33 cellular contexts compared by ENCODE assay signal in the genomic region with DNA sequence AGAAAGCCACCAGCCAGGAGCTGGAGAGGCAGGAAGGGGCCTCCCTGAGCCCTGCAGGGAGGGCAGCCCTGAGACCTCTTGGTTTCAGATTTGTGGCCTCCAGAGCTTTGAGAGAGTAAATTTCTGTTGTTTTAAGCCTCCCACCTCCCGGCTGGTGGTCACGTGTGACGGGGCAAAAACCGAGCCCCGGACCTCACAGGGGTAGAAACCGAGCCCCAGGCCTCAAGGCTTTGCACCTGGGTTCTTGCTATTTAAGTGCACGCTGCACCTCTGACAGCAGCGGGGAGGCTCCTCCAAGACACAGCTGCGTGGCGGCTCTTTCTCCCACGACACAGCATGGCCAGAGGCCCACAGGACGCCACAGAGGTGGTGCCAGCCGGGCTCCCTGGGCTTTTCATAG. TPM values are rescaled to one million over a fixed set of nuclear protein-coding genes. Genes with fewer than 3 reads are reported as not detected.
DNase-seq lines count a peak whose midpoint lies in the region; ATAC-seq and TF ChIP-seq lines count a peak whose summit lies in the region.
"Had no signal": no experiment of that assay in that cellular context is flagged by ENCODE, and none has a peak within 500 bp of the region (broad histone marks: within the 10 kb centered on the region; RNA-seq: fewer than 3 reads in every experiment).

No MANE protein-coding gene starts in this region.

- intact Hi-C loops in uterus (cut with DNase I; ENCODE audit: low total_unique reads): no loop called here
- intact Hi-C loops in heart left ventricle (cut with DNase I): no loop called here

- in situ Hi-C loops in GM13977 (cut with MboI; ENCODE audit: low pct_unique_long_range_greater_than_20kb, low sequenced_read_pairs, unreplicated experiment): no loop called here

- ATAC-seq in HG02885 (IDR thresholded peaks at IDR 0.05; ENCODE audit: poor library complexity, unreplicated experiment) (peak; percentile 56), heart left ventricle (no peak)
- ATAC-seq: Panc1 had no signal

- TF ChIP-seq CTCF in GM13977 (IDR thresholded peaks at IDR 0.05; ENCODE audit: extremely low read depth, insufficient read depth, missing control alignments) (no peak), nephron progenitor cell (IDR thresholded peaks at IDR 0.05) (no peak), uterus (IDR thresholded peaks at IDR 0.05) (no peak), heart left ventricle (IDR thresholded peaks at IDR 0.05) (no peak)

- peaks cover 50% of the 10 kb centered on the region for H3K4me1 Mint-ChIP-seq in nephron progenitor cell
- H3K4me1 Mint-ChIP-seq: mesothelial cell of epicardium had no signal

- H3K27me3 ChIP-seq in uterus (no peaks in the 10 kb centered on the region), heart left ventricle (peaks cover 0 to 40% (median 6%) of the 10 kb centered on the region in 9 donors)
- H3K27me3 ChIP-seq: ovary had no signal

- WGBS in heart left ventricle, 4 donors: 71 to 85% (median 79%) methylated on average over 7 to 13 of the region's 13 CpGs

- no peaks in the 10 kb centered on the region for H3K36me3 ChIP-seq in uterus
- no peaks in the 10 kb centered on the region for H3K36me3 ChIP-seq in heart left ventricle
- H3K36me3 ChIP-seq: BE2C, HAP-1, ovary had no signal

- DNase-seq in GM13977 (ENCODE audit: low spot score): peak; percentile 70
- peak; percentile 88 for DNase-seq in RPMI8226
- DNase-seq in nephron progenitor cell: no peak
- no peak for DNase-seq in HT-29 (ENCODE audit: low spot score)
- DNase-seq in uterus: no peak
- DNase-seq in heart left ventricle: no peak
- DNase-seq in DMS 273 treated with DMSO at 0.1 percent for 48 hours (lab: John Stamatoyannopoulos, UW): no peak
- DNase-seq: ACHN; activated CD4-positive, alpha-beta memory T cell treated with anti-CD3 and anti-CD28 coated beads for 36 hours; activated CD4-positive, alpha-beta T cell treated with anti-CD3 and anti-CD28 coated beads for 1 hour; activated CD8-positive, alpha-beta memory T cell treated with anti-CD3 and anti-CD28 coated beads, Interleukin-2, amount 50 U/mL, for 48 hours; activated naive CD4-positive, alpha-beta T cell treated with Interleukin-2 at 50 U/mL for 16 hours; BE2C; central memory CD4-positive, alpha-beta T cell; DMS153; endodermal cell; naive B cell; NCI-H1930; NCI-H2227 treated with DMSO at 0.1 percent for 48 hours; NCI-H526 treated with DMSO at 0.1 percent for 48 hours; ovary; SHP77; stimulated activated CD4-positive, alpha-beta T cell treated with anti-CD3 and anti-CD28 coated beads, Interleukin-15, amount 100 ng/mL, for 24 hours; stimulated activated CD4-positive, alpha-beta T cell treated with anti-CD3 and anti-CD28 coated beads, Interleukin-4, amount 100 ng/mL, for 4 hours had no signal

- H3K4me3 ChIP-seq in uterus (no peak overlapping the region), heart left ventricle (no peak overlapping the region)
- H3K4me3 ChIP-seq: HAP-1, ovary had no signal

- peaks cover 32% of the 10 kb centered on the region for H3K27me3 Mint-ChIP-seq in nephron progenitor cell (ENCODE audit: low read depth, poor library complexity)

- peak overlapping the region; percentile 58 for H3K4me3 Mint-ChIP-seq in nephron progenitor cell
- H3K4me3 Mint-ChIP-seq: activated CD4-positive, alpha-beta memory T cell treated with anti-CD3 and anti-CD28 coated beads for 36 hours; activated T-helper 1 cell treated with anti-CD3 and anti-CD28 coated beads, Interleukin-12 subunit alpha, Interleukin-12 subunit beta, Interleukin-2, Interleukin-4 antibody, amounts not matched to agents 30 ng/mL and 10 ng/mL and 1 ng/mL, durations not matched to agents 14 hours and 24 hours and 36 hours; dendritic cell treated with granulocyte-macrophage colony-stimulating factor and Interleukin-4, amounts not matched to agents 40 ng/mL and 50 ng/mL, for 4 days; endodermal cell; IgD-negative memory B cell; mesothelial cell of epicardium; naive B cell; T-helper 2 cell treated with Interferon-gamma antibody and Interleukin-4, amounts not matched to agents 5 μg/mL and 100 μg/mL, for 36 hours; type B pancreatic cell had no signal

- H3K9me3 ChIP-seq in uterus (no peaks in the 10 kb centered on the region), heart left ventricle (no peaks in the 10 kb centered on the region)
- H3K9me3 ChIP-seq: BE2C, HAP-1, ovary had no signal

- H3K9me3 Mint-ChIP-seq in nephron progenitor cell: peaks cover 6% of the 10 kb centered on the region
- H3K9me3 Mint-ChIP-seq: mesothelial cell of epicardium, type B pancreatic cell had no signal

- H3K36me3 Mint-ChIP-seq in nephron progenitor cell (ENCODE audit: low read depth): no peaks in the 10 kb centered on the region
- H3K36me3 Mint-ChIP-seq: activated CD4-positive, alpha-beta memory T cell treated with anti-CD3 and anti-CD28 coated beads for 36 hours; IgD-negative memory B cell; mesothelial cell of epicardium; type B pancreatic cell had no signal

- H3K4me1 ChIP-seq in uterus (no peaks in the 10 kb centered on the region), heart left ventricle (peaks cover 0 to 15% (median 4%) of the 10 kb centered on the region in 12 donors)
- H3K4me1 ChIP-seq: BE2C, HAP-1 had no signal

- TF ChIP-seq POLR2A in uterus (IDR thresholded peaks at IDR 0.05) (no peak), heart left ventricle (IDR thresholded peaks at IDR 0.05) (no peak)

- peak overlapping the region; percentile 73 for H3K27ac Mint-ChIP-seq in nephron progenitor cell
- H3K27ac Mint-ChIP-seq: activated CD4-positive, alpha-beta memory T cell treated with anti-CD3 and anti-CD28 coated beads for 36 hours; activated T-helper 1 cell treated with anti-CD3 and anti-CD28 coated beads, Interleukin-12 subunit alpha, Interleukin-12 subunit beta, Interleukin-2, Interleukin-4 antibody, amounts not matched to agents 30 ng/mL and 10 ng/mL and 1 ng/mL, durations not matched to agents 14 hours and 24 hours and 36 hours; endodermal cell; IgD-negative memory B cell; mesothelial cell of epicardium; T-helper 2 cell treated with Interferon-gamma antibody and Interleukin-4, amounts not matched to agents 5 μg/mL and 100 μg/mL, for 36 hours; type B pancreatic cell had no signal

- H3K27ac ChIP-seq in uterus (no peak overlapping the region), heart left ventricle (no peak overlapping the region)
- H3K27ac ChIP-seq: ovary had no signal

RNA-seq across cellular contexts. Expression of a gene that starts 17.4 kb away (rescaled TPM):
- 20.2 and 28.9 TPM in 2 replicates for total RNA-seq in HT-29 (2014; rRNA removed; shearing (Covaris generic))
- total RNA-seq in uterus (10 to 100 TPM in 2 of 4 donors, 1 to 10 TPM in 1, under 1 TPM in 1; 0.88 to 58.8 (median 9.5) TPM), heart left ventricle (10 to 100 TPM in 8 of 9 donors, 1 to 10 TPM in 1; 8.4 to 28.4 (median 21.9) TPM)
- 10 to 100 TPM; 20.5 to 23.7 TPM for polyA plus RNA-seq in heart left ventricle

Comparison
In these comparisons a context has a peak if more than half of its experiments do, and no peak if none do; other contexts are left out.
1. DNase-seq: peak in GM13977 (single experiment) and RPMI8226 (single experiment); none in nephron progenitor cell (single experiment), HT-29 (single experiment), uterus (0 of 2), heart left ventricle (0 of 5) and DMS 273 treated with DMSO at 0.1 percent for 48 hours (single experiment).